8 cellular contexts compared by ENCODE assay signal in genomic region chr7:18177815-18178660, GRCh38.
DNase-seq lines count a peak whose midpoint lies in the region; ATAC-seq lines count a peak whose summit lies in the region.

No MANE protein-coding gene starts in this region.

- no peaks in the 10 kb centered on the region for H3K9me3 Mint-ChIP-seq in effector memory CD8-positive, alpha-beta T cell

- H3K4me3 Mint-ChIP-seq in effector memory CD8-positive, alpha-beta T cell = peak overlapping the region in 1 of 2 donors; percentile 7

- peak; percentile 90 for ATAC-seq in GM18868 (IDR thresholded peaks at IDR 0.05; ENCODE audit: unreplicated experiment)
- peak; percentile 83 for ATAC-seq in HG02571 (IDR thresholded peaks at IDR 0.05; ENCODE audit: unreplicated experiment)
- peak; percentile 73 for ATAC-seq in effector memory CD8-positive, alpha-beta T cell (replicated peaks)

- H3K9me3 ChIP-seq in effector memory CD4-positive, alpha-beta T cell (ENCODE audit: control insufficient read depth, low read length) = no peaks in the 10 kb centered on the region

- H3K36me3 Mint-ChIP-seq in effector memory CD8-positive, alpha-beta T cell (ENCODE audit: insufficient read depth) = no peaks in the 10 kb centered on the region

- H3K4me3 ChIP-seq in effector memory CD4-positive, alpha-beta T cell (ENCODE audit: insufficient read depth, low read depth, low read length, poor library complexity, severe bottlenecking) = no peak overlapping the region

- no peaks in the 10 kb centered on the region for H3K27me3 ChIP-seq in effector memory CD4-positive, alpha-beta T cell (replicated peaks; ENCODE audit: control insufficient read depth, insufficient read depth, low read length, poor library complexity, severe bottlenecking)

- peak overlapping the region in 1 of 2 donors; percentile 70 for H3K27ac Mint-ChIP-seq in effector memory CD8-positive, alpha-beta T cell

- H3K4me1 Mint-ChIP-seq in effector memory CD8-positive, alpha-beta T cell (ENCODE audit: low read depth in 2 of 2) = peaks cover 0 to 13% of the 10 kb centered on the region in 2 donors

- DNase-seq in M059J (ENCODE audit: low read depth) (peak; percentile 70), DMS 273 treated with DMSO at 0.1 percent for 48 hours (lab: John Stamatoyannopoulos, UW) (no peak), DMS153 treated with DMSO at 0.1 percent for 48 hours (lab: John Stamatoyannopoulos, UW; ENCODE audit: unreplicated experiment) (no peak)
- DNase-seq in effector memory CD8-positive, alpha-beta T cell = peak in 1 of 3 experiments; percentile 28
- DNase-seq in effector memory CD4-positive, alpha-beta T cell = no peak
- DNase-seq in stimulated activated CD4-positive, alpha-beta T cell treated with anti-CD3 and anti-CD28 coated beads, Interleukin-4, amount 100 ng/mL, for 1 hour = no peak

- no peak overlapping the region for H3K27ac ChIP-seq in effector memory CD4-positive, alpha-beta T cell (ENCODE audit: insufficient read depth, low read length, poor library complexity, severe bottlenecking)

- no peaks in the 10 kb centered on the region for H3K36me3 ChIP-seq in effector memory CD4-positive, alpha-beta T cell (ENCODE audit: control insufficient read depth, insufficient read depth, low read length)

- H3K4me1 ChIP-seq in effector memory CD4-positive, alpha-beta T cell (ENCODE audit: control insufficient read depth, insufficient read depth, low read length, poor library complexity, severe bottlenecking) = no peaks in the 10 kb centered on the region

- peaks cover 0 to 20% of the 10 kb centered on the region in 2 donors for H3K27me3 Mint-ChIP-seq in effector memory CD8-positive, alpha-beta T cell
